8 cellular contexts compared by ENCODE assay signal in genomic region chr14:24196071-24197061, GRCh38. TPM values are rescaled to one million over a fixed set of nuclear protein-coding genes. Genes with fewer than 3 reads are reported as not detected.
DNase-seq lines count a peak whose midpoint lies in the region; ATAC-seq and TF ChIP-seq lines count a peak whose summit lies in the region.

No MANE protein-coding gene starts in this region.

- ATAC-seq in GM18511 (IDR thresholded peaks at IDR 0.05; ENCODE audit: unreplicated experiment): peak; percentile 28
- ATAC-seq in HG03378 (IDR thresholded peaks at IDR 0.05; ENCODE audit: unreplicated experiment): peak; percentile 20

- H3K4me1 ChIP-seq in BE2C: no peaks in the 10 kb centered on the region
- peaks cover 6 to 8% of the 10 kb centered on the region in 2 experiments for H3K4me1 ChIP-seq in trophoblast cell (ENCODE audit: control insufficient read depth in 1 of 2, insufficient read depth in 2 of 2, low read length in 2 of 2)

- peak overlapping the region; percentile 71 for H3K9ac ChIP-seq in trophoblast cell (ENCODE audit: low read length)

- peak overlapping the region; percentile 88 for H3K14ac ChIP-seq in trophoblast cell (ENCODE audit: low read length)

- H3K4me2 ChIP-seq in trophoblast cell (ENCODE audit: low read length): peak overlapping the region; percentile 88

- peaks cover 11% of the 10 kb centered on the region for H3K79me2 ChIP-seq in trophoblast cell (ENCODE audit: control insufficient read depth, insufficient read depth, low read length, poor library complexity)

- H3K27ac ChIP-seq in WERI-Rb-1 (peak overlapping the region; percentile 98), trophoblast cell (ENCODE audit: low read depth, low read length) (peak overlapping the region; percentile 83)

- peak overlapping the region; percentile 89 for H4K8ac ChIP-seq in trophoblast cell (ENCODE audit: low read depth, low read length)

- H3K18ac ChIP-seq in trophoblast cell (ENCODE audit: low read length): peak overlapping the region; percentile 54

- no CpG with 5 or more reads among the region's 33 CpGs for WGBS in trophoblast cell (ENCODE audit: extremely low coverage, insufficient coverage, insufficient read length)

- no peaks in the 10 kb centered on the region for H3K9me3 ChIP-seq in BE2C
- peaks cover 3% of the 10 kb centered on the region for H3K9me3 ChIP-seq in WERI-Rb-1 (ENCODE audit: severe bottlenecking)
- peaks cover 1% of the 10 kb centered on the region for H3K9me3 ChIP-seq in trophoblast cell (ENCODE audit: insufficient read depth, low read depth, low read length)

- peak overlapping the region; percentile 77 for H3K4ac ChIP-seq in trophoblast cell (ENCODE audit: low read depth, low read length)

- peak overlapping the region; percentile 90 for H2AFZ ChIP-seq in trophoblast cell (ENCODE audit: insufficient read depth, low read length, poor library complexity)

- H3K36me3 ChIP-seq in BE2C (peaks cover 19% of the 10 kb centered on the region), WERI-Rb-1 (peaks cover 31% of the 10 kb centered on the region), trophoblast cell (ENCODE audit: control insufficient read depth in 1 of 2, insufficient read depth in 2 of 2, low read length in 2 of 2) (peaks cover 14 to 18% of the 10 kb centered on the region in 2 experiments)

- no peaks in the 10 kb centered on the region for H3K27me3 ChIP-seq in BE2C
- H3K27me3 ChIP-seq in WERI-Rb-1 (ENCODE audit: insufficient read depth, low read depth, severe bottlenecking): no peaks in the 10 kb centered on the region
- H3K27me3 ChIP-seq in trophoblast cell (ENCODE audit: insufficient read depth, low read length): no peaks in the 10 kb centered on the region

- H2BK5ac ChIP-seq in trophoblast cell (ENCODE audit: low read depth, low read length, poor library complexity): peak overlapping the region; percentile 60

- TF ChIP-seq CTCF in BE2C (IDR thresholded peaks at IDR 0.05; ENCODE audit: low read depth, low read length) (no peak), WERI-Rb-1 (IDR thresholded peaks at IDR 0.05; ENCODE audit: low read depth, low read length) (no peak)

- no peak overlapping the region for H3K23ac ChIP-seq in trophoblast cell (ENCODE audit: low read length)

- no peak overlapping the region for H2BK12ac ChIP-seq in trophoblast cell (ENCODE audit: low read length)

- H2BK120ac ChIP-seq in trophoblast cell (ENCODE audit: insufficient read depth, low read length, poor library complexity): peak overlapping the region; percentile 48

- DNase-seq in BE2C (no peak), WERI-Rb-1 (no peak), glomerular visceral epithelial cell (ENCODE audit: extremely low spot score) (peak; percentile 18), trophoblast cell (peak; percentile 18 to 56), middle frontal gyrus (ENCODE audit: extremely low spot score, low spot score) (no peak), H4 (ENCODE audit: low spot score) (no peak)

- H4K91ac ChIP-seq in trophoblast cell (ENCODE audit: low read depth, low read length): peak overlapping the region; percentile 82

- H3K79me1 ChIP-seq in trophoblast cell (ENCODE audit: low read length): peaks cover 12% of the 10 kb centered on the region

- peak overlapping the region; percentile 31 for H2AK5ac ChIP-seq in trophoblast cell (ENCODE audit: low read length)

- H3K4me3 ChIP-seq in BE2C (ENCODE audit: low read depth, low read length): peak overlapping the region; percentile 94
- peak overlapping the region; percentile 50 for H3K4me3 ChIP-seq in WERI-Rb-1 (ENCODE audit: low read depth, low read length)
- H3K4me3 ChIP-seq in trophoblast cell (ENCODE audit: low read depth, low read length): peak overlapping the region; percentile 75

- H4K12ac ChIP-seq in trophoblast cell (ENCODE audit: low read depth, low read length): peak overlapping the region; percentile 83

RNA-seq across cellular contexts. Expression of gene TM9SF1, which starts 1.1 kb away (rescaled TPM):
- 48.8 TPM for polyA plus RNA-seq in BE2C (2012; ENCODE audit: insufficient read depth, insufficient read length, low read depth)
- 42.6 and 43.9 TPM in 2 replicates for polyA plus RNA-seq in trophoblast cell (2013)
- 96.0 and 96.4 TPM in 2 replicates for total RNA-seq in H4 (2014; rRNA removed; shearing (Covaris generic))

RNA-seq across cellular contexts. Expression of gene IPO4, which starts 7.8 kb away (rescaled TPM):
- 179 TPM for polyA plus RNA-seq in BE2C (2012; ENCODE audit: insufficient read depth, insufficient read length, low read depth)
- 12.1 and 13.6 TPM in 2 replicates for polyA plus RNA-seq in trophoblast cell (2013)
- 42.7 and 49.3 TPM in 2 replicates for total RNA-seq in H4 (2014; rRNA removed; shearing (Covaris generic))

RNA-seq across cellular contexts. Expression of gene TSSK4, which starts 9.1 kb away (rescaled TPM):
- polyA plus RNA-seq in BE2C (2012; ENCODE audit: insufficient read depth, insufficient read length, low read depth): 2.2 TPM
- polyA plus RNA-seq in trophoblast cell (2013): 0.14 and 0.17 TPM in 2 replicates
- not detected in 2 replicates for total RNA-seq in H4 (2014; rRNA removed; shearing (Covaris generic))

RNA-seq across cellular contexts. Expression of gene CHMP4A, which starts 16.9 kb away (rescaled TPM):
- polyA plus RNA-seq in BE2C (2012; ENCODE audit: insufficient read depth, insufficient read length, low read depth): 34.2 TPM
- 27.7 and 29.0 TPM in 2 replicates for polyA plus RNA-seq in trophoblast cell (2013)
- total RNA-seq in H4 (2014; rRNA removed; shearing (Covaris generic)): 61.1 and 66.9 TPM in 2 replicates

RNA-seq across cellular contexts. Expression of gene MDP1, which starts 19.5 kb away (rescaled TPM):
- 43.6 TPM for polyA plus RNA-seq in BE2C (2012; ENCODE audit: insufficient read depth, insufficient read length, low read depth)
- polyA plus RNA-seq in trophoblast cell (2013): 21.6 and 23.4 TPM in 2 replicates
- 35.6 and 36.7 TPM in 2 replicates for total RNA-seq in H4 (2014; rRNA removed; shearing (Covaris generic))

Comparison
In these comparisons a context has a peak if more than half of its experiments do, and no peak if none do; other contexts are left out.
1. DNase-seq: peak in glomerular visceral epithelial cell (single experiment) and trophoblast cell (2 of 2); none in BE2C (single experiment), WERI-Rb-1 (single experiment), middle frontal gyrus (single experiment) and H4 (single experiment).
2. Peak in every context shown above with its lines, with median percentiles within 50 percentile points of each other: H3K4me3 ChIP-seq.